1 cellular context compared by ENCODE assay signal in the genomic region with DNA sequence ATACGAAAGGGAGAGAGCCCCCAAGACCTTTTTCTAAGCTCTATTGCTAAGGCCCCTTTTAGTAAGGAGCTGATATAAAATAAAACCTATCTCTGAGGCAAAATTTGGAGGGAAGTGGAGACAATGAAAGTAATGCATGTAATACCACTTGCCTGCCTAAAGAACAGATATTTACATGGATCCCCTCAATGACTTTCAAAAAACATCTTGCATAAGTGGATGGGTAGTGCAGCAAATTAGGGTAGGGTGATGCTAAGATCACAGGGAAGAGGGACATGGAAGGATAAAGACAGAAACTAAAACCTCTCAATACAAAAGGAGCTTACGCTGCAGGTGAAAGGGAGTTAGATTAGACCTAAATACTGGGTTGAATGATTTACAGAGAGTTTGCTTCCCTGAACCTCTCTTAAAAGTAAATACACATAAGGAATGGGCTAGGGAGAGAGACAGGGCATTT.
TF ChIP-seq lines count a peak whose summit lies in the region.

No MANE protein-coding gene starts in this region.

TF ChIP-seq in IMR-90, 13 proteins besides CTCF, POLR2A, EP300 and RAD21:
- TF ChIP-seq BHLHE40 (IDR thresholded peaks at IDR 0.05; ENCODE audit: low read depth, low read length): no peak
- no peak for TF ChIP-seq RFX5 (IDR thresholded peaks at IDR 0.05; ENCODE audit: low read depth, low read length)
- no peak for TF ChIP-seq CEBPB (IDR thresholded peaks at IDR 0.05; ENCODE audit: low read depth, low read length)
- TF ChIP-seq FOS (IDR thresholded peaks at IDR 0.05; ENCODE audit: low read depth, low read length): no peak
- TF ChIP-seq, protein P1, sequence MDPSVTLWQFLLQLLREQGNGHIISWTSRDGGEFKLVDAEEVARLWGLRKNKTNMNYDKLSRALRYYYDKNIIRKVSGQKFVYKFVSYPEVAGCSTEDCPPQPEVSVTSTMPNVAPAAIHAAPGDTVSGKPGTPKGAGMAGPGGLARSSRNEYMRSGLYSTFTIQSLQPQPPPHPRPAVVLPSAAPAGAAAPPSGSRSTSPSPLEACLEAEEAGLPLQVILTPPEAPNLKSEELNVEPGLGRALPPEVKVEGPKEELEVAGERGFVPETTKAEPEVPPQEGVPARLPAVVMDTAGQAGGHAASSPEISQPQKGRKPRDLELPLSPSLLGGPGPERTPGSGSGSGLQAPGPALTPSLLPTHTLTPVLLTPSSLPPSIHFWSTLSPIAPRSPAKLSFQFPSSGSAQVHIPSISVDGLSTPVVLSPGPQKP (IDR thresholded peaks at IDR 0.05; ENCODE audit: borderline replicate concordance, low read depth, low read length): no peak
- TF ChIP-seq CHD1 (IDR thresholded peaks at IDR 0.05; ENCODE audit: low read depth, low read length): no peak
- TF ChIP-seq MXI1 (IDR thresholded peaks at IDR 0.05; ENCODE audit: borderline replicate concordance, low read depth, low read length): no peak
- TF ChIP-seq MAZ (IDR thresholded peaks at IDR 0.05; ENCODE audit: borderline replicate concordance, low read depth, low read length): no peak
- TF ChIP-seq SMC3 (IDR thresholded peaks at IDR 0.05; ENCODE audit: low read depth, low read length): no peak
- no peak for TF ChIP-seq MAFK (IDR thresholded peaks at IDR 0.05; ENCODE audit: low read depth, low read length)
- no peak for TF ChIP-seq NFE2L2 (IDR thresholded peaks at IDR 0.05; ENCODE audit: low read depth, low read length)
- TF ChIP-seq RCOR1 (IDR thresholded peaks at IDR 0.05; ENCODE audit: insufficient replicate concordance, low read length): no peak
- TF ChIP-seq, protein P2, sequence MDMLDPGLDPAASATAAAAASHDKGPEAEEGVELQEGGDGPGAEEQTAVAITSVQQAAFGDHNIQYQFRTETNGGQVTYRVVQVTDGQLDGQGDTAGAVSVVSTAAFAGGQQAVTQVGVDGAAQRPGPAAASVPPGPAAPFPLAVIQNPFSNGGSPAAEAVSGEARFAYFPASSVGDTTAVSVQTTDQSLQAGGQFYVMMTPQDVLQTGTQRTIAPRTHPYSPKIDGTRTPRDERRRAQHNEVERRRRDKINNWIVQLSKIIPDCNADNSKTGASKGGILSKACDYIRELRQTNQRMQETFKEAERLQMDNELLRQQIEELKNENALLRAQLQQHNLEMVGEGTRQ (IDR thresholded peaks at IDR 0.05; ENCODE audit: low read depth, low read length): no peak
